ENCODE assay signal across 8 cellular contexts in the genomic region with DNA sequence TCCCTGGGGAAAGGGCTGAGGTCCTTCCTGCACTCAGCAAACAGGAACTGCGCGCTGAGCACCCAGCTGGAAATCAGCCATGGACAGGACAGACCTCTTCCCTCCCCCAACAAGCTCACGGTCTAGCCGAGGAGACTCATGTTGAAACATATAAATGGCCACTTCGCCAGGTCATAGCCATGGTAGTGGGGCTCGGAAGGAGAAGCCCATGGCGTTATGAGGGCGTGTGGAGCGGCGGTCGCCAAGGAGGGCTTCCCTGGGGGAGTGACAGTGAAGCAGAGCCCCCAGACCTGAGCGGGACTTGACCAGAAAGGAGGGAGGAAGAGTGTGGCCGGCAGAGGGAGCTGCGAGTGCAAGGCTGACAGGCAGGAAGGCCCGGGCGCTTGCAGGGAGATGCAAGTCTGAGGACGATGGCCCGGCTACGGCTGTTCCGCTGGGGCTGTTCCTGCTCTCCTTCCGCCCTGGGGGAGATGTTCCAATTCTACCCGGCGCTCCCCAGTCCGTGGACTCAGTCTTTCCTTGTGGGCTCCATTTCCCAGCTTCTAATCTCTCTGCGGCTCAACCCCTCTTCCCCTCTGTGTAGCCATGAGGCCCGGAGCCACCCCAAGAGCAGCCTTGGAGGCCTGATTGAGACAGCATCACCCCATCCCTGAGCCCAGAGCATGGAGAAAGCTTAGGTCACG. TPM values are rescaled to one million over a fixed set of nuclear protein-coding genes. Genes with fewer than 3 reads are reported as not detected.
DNase-seq lines count a peak whose midpoint lies in the region; ATAC-seq and TF ChIP-seq lines count a peak whose summit lies in the region.

No MANE protein-coding gene starts in this region.

- no peaks in the 10 kb centered on the region for H3K36me3 Mint-ChIP-seq in CD8-positive, alpha-beta memory T cell

- peaks cover 7% of the 10 kb centered on the region for H3K4me1 ChIP-seq in CD8-positive, alpha-beta memory T cell (ENCODE audit: insufficient read depth, low read length)
- H3K4me1 ChIP-seq in right lobe of liver = peaks cover 0 to 8% (median 4%) of the 10 kb centered on the region in 4 donors

- intact Hi-C loops in right lobe of liver (cut with DNase I) = loop anchor here in 1 of 2 donors (10.0 kb wide), 1 partner anchor 125 kb away; no protein-coding TSS in a partner anchor

- peaks cover 5 to 7% (median 7%) of the 10 kb centered on the region in 3 donors for H3K4me1 Mint-ChIP-seq in CD8-positive, alpha-beta memory T cell

- H3K27ac ChIP-seq in CD8-positive, alpha-beta memory T cell (ENCODE audit: low read depth, low read length) = no peak overlapping the region
- H3K27ac ChIP-seq in HL-60 (replicated peaks) (no peak overlapping the region), right lobe of liver (no peak overlapping the region)

- peak; percentile 98 to 99 (median 98) for ATAC-seq in right lobe of liver
- ATAC-seq in GM19035 (IDR thresholded peaks at IDR 0.05; ENCODE audit: unreplicated experiment) = no peak

- CTCF ChIA-PET in CD8-positive, alpha-beta memory T cell (lab: Charles Lee) = interaction anchor here (0.6 to 3.8 kb wide), 43 partner anchors 9 to 407 kb away, joined by 3 to 29 read pairs (median 4); no protein-coding TSS in a partner anchor

- TF ChIP-seq POLR2A in right lobe of liver (IDR thresholded peaks at IDR 0.05) = no peak

- H3K27me3 Mint-ChIP-seq in CD8-positive, alpha-beta memory T cell = peaks cover 3 to 6% of the 10 kb centered on the region in 2 donors

- H3K36me3 ChIP-seq in CD8-positive, alpha-beta memory T cell (ENCODE audit: insufficient read depth, low read length) = no peaks in the 10 kb centered on the region
- no peaks in the 10 kb centered on the region for H3K36me3 ChIP-seq in right lobe of liver

- H3K4me3 ChIP-seq in CD8-positive, alpha-beta memory T cell (ENCODE audit: low read length) = no peak overlapping the region
- H3K4me3 ChIP-seq in HL-60 (replicated peaks; ENCODE audit: insufficient read depth, low read length) = peak overlapping the region; percentile 19
- H3K4me3 ChIP-seq in right lobe of liver = peak overlapping the region in 1 of 3 donors; percentile 32

- peak overlapping the region in 2 of 7 donors; percentile 32 to 61 for H3K4me3 Mint-ChIP-seq in CD8-positive, alpha-beta memory T cell

- peak; percentile 70 to 89 (median 78) for DNase-seq in CD8-positive, alpha-beta memory T cell
- peak; percentile 75 to 91 for DNase-seq in HL-60 (ENCODE audit: low read depth in 1 of 2, low spot score in 1 of 2)
- DNase-seq in NCI-H82 (lab: John Stamatoyannopoulos, UW) = peak; percentile 91
- DNase-seq in activated CD4-positive, alpha-beta T cell treated with anti-CD3 and anti-CD28 coated beads, Interleukin-2, amount 50 U/mL, for 24 hours (ENCODE audit: low read depth in 1 of 2, low spot score in 1 of 2) = peak; percentile 69 to 81
- DNase-seq in dermis blood vessel endothelial cell = peak; percentile 90
- DNase-seq in right lobe of liver = peak; percentile 88 to 93 (median 90)
- peak; percentile 89 for DNase-seq in stimulated activated CD4-positive, alpha-beta T cell treated with anti-CD3 and anti-CD28 coated beads, Interleukin-4, amount 100 ng/mL, for 24 hours

- no peaks in the 10 kb centered on the region for H3K27me3 ChIP-seq in CD8-positive, alpha-beta memory T cell (ENCODE audit: insufficient read depth, low read length, poor library complexity, severe bottlenecking)
- no peaks in the 10 kb centered on the region for H3K27me3 ChIP-seq in HL-60 (ENCODE audit: insufficient read depth, poor library complexity, severe bottlenecking)
- no peaks in the 10 kb centered on the region for H3K27me3 ChIP-seq in right lobe of liver

- POLR2A ChIA-PET in CD8-positive, alpha-beta memory T cell (lab: Charles Lee) = interaction anchor here (0.5 to 1.2 kb wide), 3 partner anchors 23 to 290 kb away, joined by 3 to 6 read pairs (median 4); no protein-coding TSS in a partner anchor

- no peaks in the 10 kb centered on the region for H3K9me3 ChIP-seq in CD8-positive, alpha-beta memory T cell (ENCODE audit: low read length)
- no peaks in the 10 kb centered on the region for H3K9me3 ChIP-seq in right lobe of liver

- TF ChIP-seq CTCF in HL-60 (IDR thresholded peaks at IDR 0.05; ENCODE audit: insufficient read depth, low read length) = peak; percentile 68
- TF ChIP-seq CTCF in right lobe of liver (IDR thresholded peaks at IDR 0.05) = peak; percentile 80 to 88 (median 88)

- H3K27ac Mint-ChIP-seq in CD8-positive, alpha-beta memory T cell = peak overlapping the region in 2 of 8 donors; percentile 37 to 43

- WGBS in right lobe of liver (ENCODE audit: insufficient coverage, low coverage, low lambda C conversion rate, missing lambda C conversion rate) = 3% methylated on average over 18 of the region's 27 CpGs

- H3K9me3 Mint-ChIP-seq in CD8-positive, alpha-beta memory T cell = no peaks in the 10 kb centered on the region

RNA-seq across cellular contexts. Expression of a gene that starts 43.9 kb away (rescaled TPM):
- total RNA-seq in CD8-positive, alpha-beta memory T cell = 100 to 1,000 TPM; 146 TPM
- 42.1 TPM for polyA plus RNA-seq in CD8-positive, alpha-beta memory T cell
- total RNA-seq in dermis blood vessel endothelial cell (63.8 and 110 TPM in 2 replicates), right lobe of liver (10 to 100 TPM; 53.7 to 82.6 (median 57.3) TPM)
